23 cellular contexts compared by ENCODE assay signal in the genomic region with DNA sequence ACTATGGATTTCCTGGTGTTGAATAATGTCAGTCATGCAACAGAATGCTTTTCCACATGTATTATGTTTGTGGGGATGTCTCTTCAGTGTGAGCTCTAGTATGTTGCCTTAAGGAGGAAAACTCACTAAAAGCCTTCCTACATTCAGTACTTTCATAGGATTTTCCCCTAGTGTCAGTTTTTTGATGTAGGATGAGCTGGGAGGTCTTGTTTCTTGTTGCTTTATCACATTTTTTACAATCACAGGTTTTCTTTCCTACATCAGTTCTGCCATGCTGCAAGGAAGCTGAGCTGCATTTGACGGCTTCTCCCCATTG. TPM values are rescaled to one million over a fixed set of nuclear protein-coding genes. Genes with fewer than 3 reads are reported as not detected.
"Had no signal": no experiment of that assay in that cellular context is flagged by ENCODE, and none has a peak within 500 bp of the region (broad histone marks: within the 10 kb centered on the region; RNA-seq: fewer than 3 reads in every experiment).

No MANE protein-coding gene starts in this region.

- H3K4me3 ChIP-seq: SJSA1, SK-N-MC had no signal

- H3K27ac ChIP-seq: HL-60, SJSA1, SK-N-MC had no signal

- FAIRE-seq: RCC 7860 had no signal

- H3K27me3 ChIP-seq: SJSA1 had no signal

- H3K4me1 ChIP-seq: SJSA1 had no signal

- DNase-seq: KG1, MM.1S, NCI-H1048, NCI-H1105, NCI-H1436 treated with DMSO at 0.1 percent for 48 hours, NCI-H1694, NCI-H187 treated with DMSO at 0.1 percent for 48 hours, NCI-H2029 treated with DMSO at 0.1 percent for 48 hours, NCI-H2171 treated with DMSO at 0.1 percent for 48 hours, NCI-H524, NCI-H526 treated with DMSO at 0.1 percent for 48 hours, NCI-H748 treated with DMSO at 0.1 percent for 48 hours, Right ventricle myocardium superior, RPMI8226, SIG-M5, SW 1271, T-helper 1 cell had no signal

- H3K36me3 ChIP-seq: SJSA1 had no signal

RNA-seq across cellular contexts. Expression of a gene that starts 8.5 kb away (rescaled TPM):
- total RNA-seq: M059J, NCI-H460, Right ventricle myocardium superior, SJSA1 had no signal

RNA-seq across cellular contexts. Expression of a gene that starts 33.7 kb away (rescaled TPM):
- total RNA-seq: M059J, NCI-H460, Right ventricle myocardium superior, SJSA1 had no signal

RNA-seq across cellular contexts. Expression of a gene that starts 56.0 kb away (rescaled TPM):
- total RNA-seq: M059J, NCI-H460, Right ventricle myocardium superior, SJSA1 had no signal
